1 cellular context compared by ENCODE assay signal in the genomic region with DNA sequence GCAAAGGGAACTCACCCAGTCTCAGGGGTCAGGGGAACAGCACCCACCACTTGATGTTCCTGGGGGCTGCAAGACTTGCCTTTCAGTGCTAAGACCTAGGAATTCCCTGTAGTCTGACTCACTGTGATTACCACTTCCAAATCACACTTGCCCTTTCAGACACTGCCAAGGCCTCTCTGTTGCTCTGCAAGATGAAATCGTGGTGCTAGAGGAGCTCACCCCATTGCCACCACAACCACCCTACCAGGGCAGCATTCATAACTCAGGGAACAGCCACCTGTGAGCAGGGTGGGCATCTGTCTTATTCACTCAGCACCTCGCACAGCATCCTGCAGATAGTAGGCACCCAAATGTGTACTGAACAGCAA.
TF ChIP-seq lines count a peak whose summit lies in the region.

No MANE protein-coding gene starts in this region.

TF ChIP-seq in IMR-90, 13 proteins besides CTCF, POLR2A, EP300 and RAD21:
- TF ChIP-seq CHD1 (IDR thresholded peaks at IDR 0.05; ENCODE audit: low read depth, low read length) = no peak
- no peak for TF ChIP-seq FOS (IDR thresholded peaks at IDR 0.05; ENCODE audit: low read depth, low read length)
- TF ChIP-seq RCOR1 (IDR thresholded peaks at IDR 0.05; ENCODE audit: insufficient replicate concordance, low read length) = no peak
- TF ChIP-seq MAFK (IDR thresholded peaks at IDR 0.05; ENCODE audit: low read depth, low read length) = no peak
- no peak for TF ChIP-seq SMC3 (IDR thresholded peaks at IDR 0.05; ENCODE audit: low read depth, low read length)
- TF ChIP-seq NFE2L2 (IDR thresholded peaks at IDR 0.05; ENCODE audit: low read depth, low read length) = no peak
- no peak for TF ChIP-seq RFX5 (IDR thresholded peaks at IDR 0.05; ENCODE audit: low read depth, low read length)
- no peak for TF ChIP-seq MXI1 (IDR thresholded peaks at IDR 0.05; ENCODE audit: borderline replicate concordance, low read depth, low read length)
- no peak for TF ChIP-seq MAZ (IDR thresholded peaks at IDR 0.05; ENCODE audit: borderline replicate concordance, low read depth, low read length)
- TF ChIP-seq, protein P1, sequence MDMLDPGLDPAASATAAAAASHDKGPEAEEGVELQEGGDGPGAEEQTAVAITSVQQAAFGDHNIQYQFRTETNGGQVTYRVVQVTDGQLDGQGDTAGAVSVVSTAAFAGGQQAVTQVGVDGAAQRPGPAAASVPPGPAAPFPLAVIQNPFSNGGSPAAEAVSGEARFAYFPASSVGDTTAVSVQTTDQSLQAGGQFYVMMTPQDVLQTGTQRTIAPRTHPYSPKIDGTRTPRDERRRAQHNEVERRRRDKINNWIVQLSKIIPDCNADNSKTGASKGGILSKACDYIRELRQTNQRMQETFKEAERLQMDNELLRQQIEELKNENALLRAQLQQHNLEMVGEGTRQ (IDR thresholded peaks at IDR 0.05; ENCODE audit: low read depth, low read length) = no peak
- TF ChIP-seq, protein P2, sequence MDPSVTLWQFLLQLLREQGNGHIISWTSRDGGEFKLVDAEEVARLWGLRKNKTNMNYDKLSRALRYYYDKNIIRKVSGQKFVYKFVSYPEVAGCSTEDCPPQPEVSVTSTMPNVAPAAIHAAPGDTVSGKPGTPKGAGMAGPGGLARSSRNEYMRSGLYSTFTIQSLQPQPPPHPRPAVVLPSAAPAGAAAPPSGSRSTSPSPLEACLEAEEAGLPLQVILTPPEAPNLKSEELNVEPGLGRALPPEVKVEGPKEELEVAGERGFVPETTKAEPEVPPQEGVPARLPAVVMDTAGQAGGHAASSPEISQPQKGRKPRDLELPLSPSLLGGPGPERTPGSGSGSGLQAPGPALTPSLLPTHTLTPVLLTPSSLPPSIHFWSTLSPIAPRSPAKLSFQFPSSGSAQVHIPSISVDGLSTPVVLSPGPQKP (IDR thresholded peaks at IDR 0.05; ENCODE audit: borderline replicate concordance, low read depth, low read length) = no peak
- no peak for TF ChIP-seq BHLHE40 (IDR thresholded peaks at IDR 0.05; ENCODE audit: low read depth, low read length)
- TF ChIP-seq CEBPB (IDR thresholded peaks at IDR 0.05; ENCODE audit: low read depth, low read length) = no peak
